27 cellular contexts compared by ENCODE assay signal in genomic region chr1:114248162-114248561, GRCh38.
"Had no signal": no experiment of that assay in that cellular context is flagged by ENCODE, and none has a peak within 500 bp of the region (broad histone marks: within the 10 kb centered on the region; RNA-seq: fewer than 3 reads in every experiment).

No MANE protein-coding gene starts in this region.

- H3K36me3 ChIP-seq: esophagus squamous epithelium, gastrocnemius medialis, heart right ventricle, left lung, lower lobe of right lung had no signal

- H3K9me3 ChIP-seq: esophagus squamous epithelium, gastrocnemius medialis, left lung, lower lobe of right lung, mucosa of descending colon had no signal

- H3K27ac Mint-ChIP-seq: dendritic cell treated with granulocyte-macrophage colony-stimulating factor and Interleukin-4, amounts not matched to agents 40 ng/mL and 50 ng/mL, for 4 days; effector memory CD8-positive, alpha-beta T cell; endodermal cell; mesothelial cell of epicardium; naive thymus-derived CD8-positive, alpha-beta T cell had no signal

- H3K27ac ChIP-seq: epithelial cell of prostate, esophagus squamous epithelium, gastrocnemius medialis, heart right ventricle, left lung, lower lobe of right lung had no signal

- H3K4me1 ChIP-seq: esophagus squamous epithelium, left lung, lower lobe of right lung had no signal

- H3K4me3 Mint-ChIP-seq: dendritic cell treated with granulocyte-macrophage colony-stimulating factor and Interleukin-4, amounts not matched to agents 40 ng/mL and 50 ng/mL, for 4 days; effector memory CD8-positive, alpha-beta T cell; endodermal cell; mesothelial cell of epicardium; naive B cell; naive thymus-derived CD8-positive, alpha-beta T cell had no signal

- FAIRE-seq: endometrium, islet of Langerhans, keratinocyte had no signal

- H3K4me3 ChIP-seq: esophagus squamous epithelium, gastrocnemius medialis, heart right ventricle, left lung, lower lobe of right lung, mucosa of descending colon had no signal

- H3K36me3 Mint-ChIP-seq: mesothelial cell of epicardium, naive B cell had no signal

- H3K4me1 Mint-ChIP-seq: endodermal cell, mesothelial cell of epicardium, naive B cell had no signal

- DNase-seq: cortex of kidney; effector CD8-positive, alpha-beta T cell; effector memory CD8-positive, alpha-beta T cell; endodermal cell; erythroblast; esophagus squamous epithelium; foreskin fibroblast; foreskin melanocyte; gastrocnemius medialis; glutamatergic neuron; head of caudate nucleus; heart right ventricle; hippocampal formation; left cardiac atrium; left lung; left ventricle myocardium superior; lower lobe of right lung; mesenchymal stem cell; mucosa of descending colon; naive B cell; naive thymus-derived CD8-positive, alpha-beta T cell had no signal

- H3K27me3 ChIP-seq: esophagus squamous epithelium, gastrocnemius medialis, heart right ventricle, left lung had no signal
